ENCODE assay signal across 8 cellular contexts in the genomic region with DNA sequence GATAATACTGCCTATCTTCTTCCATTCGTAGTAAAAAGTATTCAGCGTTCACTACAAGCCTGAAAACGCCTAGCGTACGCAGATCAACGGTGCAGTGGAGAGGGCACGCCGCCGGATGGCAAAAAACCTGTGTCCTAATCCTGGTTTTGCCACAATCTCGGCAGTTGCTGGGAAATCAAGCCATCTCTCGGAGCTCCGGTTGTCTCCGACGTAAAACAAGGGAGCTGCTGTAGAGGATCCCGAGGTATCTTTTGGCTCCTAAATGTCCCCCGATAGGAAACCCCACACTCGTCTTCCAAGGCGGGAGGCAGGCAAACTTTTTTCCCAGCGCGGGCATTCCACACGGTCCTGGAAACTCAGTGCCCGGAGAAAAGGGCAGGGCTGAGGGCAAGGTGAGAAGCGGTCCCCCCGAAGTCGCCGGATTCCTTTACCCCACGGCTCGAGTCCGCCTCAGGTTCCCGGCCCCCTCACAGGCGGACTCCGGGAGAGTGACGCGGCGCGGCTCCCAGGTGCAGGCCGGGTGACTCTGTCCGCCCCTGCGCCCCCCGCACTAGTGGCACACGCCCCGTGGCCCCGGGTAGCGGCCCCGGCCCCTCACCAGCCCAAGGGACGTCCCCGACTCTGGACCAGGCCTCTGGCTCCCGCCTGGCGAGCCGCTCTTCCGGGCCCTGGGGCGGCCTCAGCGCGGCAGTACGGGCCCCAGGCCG. TPM values are rescaled to one million over a fixed set of nuclear protein-coding genes. Genes with fewer than 3 reads are reported as not detected.
DNase-seq lines count a peak whose midpoint lies in the region; ATAC-seq, FAIRE-seq and TF ChIP-seq lines count a peak whose summit lies in the region.

No MANE protein-coding gene starts in this region.

- peaks cover 0 to 2% of the 10 kb centered on the region in 2 experiments for H3K36me3 ChIP-seq in endothelial cell of umbilical vein (ENCODE audit: control insufficient read depth in 2 of 2, extremely low read depth in 1 of 2, insufficient read depth in 2 of 2, low read length in 2 of 2)

- TF ChIP-seq POLR2A in endothelial cell of umbilical vein (IDR thresholded peaks at IDR 0.05; ENCODE audit: low read depth, low read length), result no peak

- no peaks in the 10 kb centered on the region for H3K9me3 ChIP-seq in endothelial cell of umbilical vein (replicated peaks; ENCODE audit: control insufficient read depth, insufficient read depth, low read length)

- no peaks in the 10 kb centered on the region for H3K9me1 ChIP-seq in endothelial cell of umbilical vein (replicated peaks; ENCODE audit: control insufficient read depth, extremely low read depth, insufficient read depth, low read length)

- intact Hi-C loops in activated CD8-positive, alpha-beta T cell treated with anti-CD3 and anti-CD28 coated beads for 36 hours (cut with micrococcal nuclease), result no loop called here
- intact Hi-C loops in endothelial cell of umbilical vein (cut with micrococcal nuclease), result loop anchor here (1.0 to 10.0 kb wide), 3 partner anchors 116 to 488 kb away; a partner anchor contains a TSS

- CTCF ChIA-PET in activated CD8-positive, alpha-beta T cell treated with anti-CD3 and anti-CD28 coated beads for 36 hours (lab: Charles Lee), result interaction anchor here (1.1 to 5.9 kb wide), 10 partner anchors 13 to 61 kb away, joined by 3 to 62 read pairs (median 6); a partner anchor contains a TSS
- CTCF ChIA-PET in endothelial cell of umbilical vein (lab: Charles Lee), result interaction anchor here (1.0 to 7.9 kb wide), 16 partner anchors 8 to 117 kb away, joined by 3 to 182 read pairs (median 5); a partner anchor contains a TSS

- peak overlapping the region; percentile 63 to 84 (median 68) for H3K4me3 ChIP-seq in endothelial cell of umbilical vein (replicated peaks in 1 of 3; ENCODE audit: insufficient read depth in 1 of 3, low read depth in 1 of 3, low read length in 3 of 3)

- H3K27me3 ChIP-seq in endothelial cell of umbilical vein (ENCODE audit: control insufficient read depth in 2 of 2, insufficient read depth in 2 of 2, low read length in 2 of 2), result no peaks in the 10 kb centered on the region

- POLR2A ChIA-PET in activated CD8-positive, alpha-beta T cell treated with anti-CD3 and anti-CD28 coated beads for 36 hours (lab: Charles Lee), result interaction anchor here (1.0 to 2.0 kb wide), 6 partner anchors 18 to 647 kb away, joined by 3 to 12 read pairs (median 8); a partner anchor contains a TSS
- POLR2A ChIA-PET in endothelial cell of umbilical vein (lab: Charles Lee), result interaction anchor here (1.0 kb wide), 1 partner anchor 56 kb away, joined by 3 read pairs; no protein-coding TSS in a partner anchor

- peak overlapping the region; percentile 13 for H3K27ac Mint-ChIP-seq in activated CD8-positive, alpha-beta T cell treated with anti-CD3 and anti-CD28 coated beads for 36 hours

- H3K4me3 Mint-ChIP-seq in activated CD8-positive, alpha-beta T cell treated with anti-CD3 and anti-CD28 coated beads for 36 hours, result peak overlapping the region; percentile 71

- H3K4me2 ChIP-seq in endothelial cell of umbilical vein (ENCODE audit: insufficient read depth, low read length), result peak overlapping the region; percentile 95

- TSS peak; percentile 33 for BruUV-seq in endothelial cell of umbilical vein (replicated peaks; lab: Mats Ljungman, UMichigan)

- peak; percentile 85 for FAIRE-seq in endothelial cell of umbilical vein (lab: Jason Lieb, UNC)

- DNase-seq in AG08396 (ENCODE audit: low spot score) (peak; percentile 59), M059J (ENCODE audit: low read depth) (peak; percentile 62), endothelial cell of umbilical vein (ENCODE audit: low read depth, low spot score) (peak; percentile 54), midbrain (lab: John Stamatoyannopoulos, UW) (peak; percentile 21), substantia nigra (lab: John Stamatoyannopoulos, UW) (peak in 22 of 49 donors; percentile 11 to 66 (median 39)), ureter (ENCODE audit: low spot score) (no peak)
- DNase-seq in activated CD8-positive, alpha-beta T cell treated with anti-CD3 and anti-CD28 coated beads for 36 hours, result peak; percentile 61

- H4K20me1 ChIP-seq in endothelial cell of umbilical vein (replicated peaks; ENCODE audit: control insufficient read depth, extremely low read depth, insufficient read depth, low read length), result no peaks in the 10 kb centered on the region

- peaks cover 36% of the 10 kb centered on the region for H3K4me1 Mint-ChIP-seq in activated CD8-positive, alpha-beta T cell treated with anti-CD3 and anti-CD28 coated beads for 36 hours (ENCODE audit: low read depth)

- H3K27ac ChIP-seq in endothelial cell of umbilical vein (ENCODE audit: insufficient read depth, low read depth, low read length) (peak overlapping the region; percentile 89), substantia nigra (ENCODE audit: low read depth, low read length, poor library complexity, severe bottlenecking) (peak overlapping the region; percentile 82)

- peaks cover 7% of the 10 kb centered on the region for H3K36me3 Mint-ChIP-seq in activated CD8-positive, alpha-beta T cell treated with anti-CD3 and anti-CD28 coated beads for 36 hours (ENCODE audit: low read depth)

- H3K9me3 Mint-ChIP-seq in activated CD8-positive, alpha-beta T cell treated with anti-CD3 and anti-CD28 coated beads for 36 hours, result no peaks in the 10 kb centered on the region

- dilution Hi-C loops in endothelial cell of umbilical vein (cut with MboI; ENCODE audit: extremely low pct_ligation_motif_present, low sequenced_read_pairs), result no loop called here

- peak overlapping the region; percentile 92 for H2AFZ ChIP-seq in endothelial cell of umbilical vein (ENCODE audit: low read depth, low read length)

- peak; percentile 16 for ATAC-seq in GM19328 (IDR thresholded peaks at IDR 0.05; ENCODE audit: unreplicated experiment)
- peak; percentile 31 for ATAC-seq in activated CD8-positive, alpha-beta T cell treated with anti-CD3 and anti-CD28 coated beads for 36 hours

- H3K4me1 ChIP-seq in endothelial cell of umbilical vein (ENCODE audit: control insufficient read depth, extremely low read depth, insufficient read depth, low read length), result peaks cover 18% of the 10 kb centered on the region

- H3K79me2 ChIP-seq in endothelial cell of umbilical vein (ENCODE audit: control insufficient read depth, insufficient read depth, low read length), result peaks cover 40% of the 10 kb centered on the region

- no peak for TF ChIP-seq CTCF in activated CD8-positive, alpha-beta T cell treated with anti-CD3 and anti-CD28 coated beads for 36 hours (IDR thresholded peaks at IDR 0.05)
- peak in 1 of 2 donors; percentile 3 for TF ChIP-seq CTCF in endothelial cell of umbilical vein (IDR thresholded peaks at IDR 0.05; ENCODE audit: extremely low read depth in 1 of 2, insufficient read depth in 1 of 2, low read depth in 1 of 2, low read length in 2 of 2)

- H3K27me3 Mint-ChIP-seq in activated CD8-positive, alpha-beta T cell treated with anti-CD3 and anti-CD28 coated beads for 36 hours, result no peaks in the 10 kb centered on the region

- peak overlapping the region; percentile 93 for H3K9ac ChIP-seq in endothelial cell of umbilical vein (replicated peaks; ENCODE audit: extremely low read depth, insufficient read depth, low read length)

TF ChIP-seq in endothelial cell of umbilical vein, 7 proteins besides CTCF, POLR2A, EP300 and RAD21:
- TF ChIP-seq, protein P1, sequence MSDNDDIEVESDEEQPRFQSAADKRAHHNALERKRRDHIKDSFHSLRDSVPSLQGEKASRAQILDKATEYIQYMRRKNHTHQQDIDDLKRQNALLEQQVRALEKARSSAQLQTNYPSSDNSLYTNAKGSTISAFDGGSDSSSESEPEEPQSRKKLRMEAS (IDR thresholded peaks at IDR 0.05; ENCODE audit: insufficient read depth, insufficient read length), result no peak
- TF ChIP-seq EZH2 (IDR thresholded peaks at IDR 0.05; ENCODE audit: borderline replicate concordance, low read depth, low read length, severe bottlenecking), result no peak
- TF ChIP-seq GATA2 (IDR thresholded peaks at IDR 0.05; ENCODE audit: insufficient read depth, insufficient read length, low read depth, low read length), result no peak
- no peak for TF ChIP-seq JUN (IDR thresholded peaks at IDR 0.05; ENCODE audit: borderline replicate concordance, insufficient read depth, insufficient read length, low read depth)
- TF ChIP-seq FOS (IDR thresholded peaks at IDR 0.05; ENCODE audit: borderline replicate concordance, insufficient read depth, low read length), result no peak
- TF ChIP-seq POLR2AphosphoS5 (IDR thresholded peaks at IDR 0.05; ENCODE audit: insufficient read depth, low read depth, low read length), result no peak
- TF ChIP-seq MYC (IDR thresholded peaks at IDR 0.05; ENCODE audit: low read depth, low read length), result no peak
TF ChIP-seq in endothelial cell of umbilical vein: peak in this region for 0.

RNA-seq across cellular contexts. Expression of a gene that starts 0.6 kb away (rescaled TPM):
- total RNA-seq in M059J (2014; rRNA removed; shearing (Covaris generic)), result 18.3 and 28.3 TPM in 2 replicates
- total RNA-seq in activated CD8-positive, alpha-beta T cell treated with anti-CD3 and anti-CD28 coated beads for 36 hours, result 10 to 100 TPM; 30.1 to 33.2 TPM
- total RNA-seq in endothelial cell of umbilical vein, result 52.6 and 53.5 TPM in 2 replicates
- polyA plus RNA-seq in endothelial cell of umbilical vein, result 10.7 and 11.7 TPM in 2 replicates
- polyA plus RNA-seq in endothelial cell of umbilical vein (2011; cell fraction: cytosol; rRNA removed), result 11.3 and 13.7 TPM in 2 replicates
- polyA plus RNA-seq in endothelial cell of umbilical vein (2011; cell fraction: nucleus; rRNA removed), result 33.4 and 35.8 TPM in 2 replicates
- 27.0 and 35.7 TPM in 2 replicates for polyA plus RNA-seq in endothelial cell of umbilical vein (2012)
- 58.7 and 59.6 TPM in 2 replicates for polyA minus RNA-seq in endothelial cell of umbilical vein
- polyA minus RNA-seq in endothelial cell of umbilical vein (2011; cell fraction: cytosol; rRNA and poly(A)+ RNA removed), result 29.6 TPM
- 41.8 and 59.8 TPM in 2 replicates for polyA minus RNA-seq in endothelial cell of umbilical vein (2011; cell fraction: nucleus; rRNA and poly(A)+ RNA removed)
- total RNA-seq in ureter, result 55.2 TPM

RNA-seq across cellular contexts. Expression of a gene that starts 19.7 kb away (rescaled TPM):
- 35.0 and 56.1 TPM in 2 replicates for total RNA-seq in M059J (2014; rRNA removed; shearing (Covaris generic))
- 10 to 100 TPM; 43.8 to 44.4 TPM for total RNA-seq in activated CD8-positive, alpha-beta T cell treated with anti-CD3 and anti-CD28 coated beads for 36 hours
- total RNA-seq in endothelial cell of umbilical vein (42.6 and 42.8 TPM in 2 replicates), ureter (1.4 TPM)
- polyA plus RNA-seq in endothelial cell of umbilical vein, result 4.7 and 7.3 TPM in 2 replicates
- 12.5 and 14.2 TPM in 2 replicates for polyA plus RNA-seq in endothelial cell of umbilical vein (2011; cell fraction: cytosol; rRNA removed)
- 10.1 and 16.2 TPM in 2 replicates for polyA plus RNA-seq in endothelial cell of umbilical vein (2011; cell fraction: nucleus; rRNA removed)
- polyA plus RNA-seq in endothelial cell of umbilical vein (2012), result 13.1 and 34.0 TPM in 2 replicates
- polyA minus RNA-seq in endothelial cell of umbilical vein, result 6.8 and 9.2 TPM in 2 replicates
- polyA minus RNA-seq in endothelial cell of umbilical vein (2011; cell fraction: cytosol; rRNA and poly(A)+ RNA removed), result 28.1 TPM
- polyA minus RNA-seq in endothelial cell of umbilical vein (2011; cell fraction: nucleus; rRNA and poly(A)+ RNA removed), result 6.9 and 13.5 TPM in 2 replicates

Comparison
In these comparisons a context has a peak if more than half of its experiments do, and no peak if none do; other contexts are left out.
1. RNA of a gene that starts 19.7 kb away (total RNA-seq): 35.0 to 56.1 TPM in M059J, 43.8 to 44.4 TPM in activated CD8-positive, alpha-beta T cell treated with anti-CD3 and anti-CD28 coated beads for 36 hours and 42.6 to 42.8 TPM in endothelial cell of umbilical vein; 1.4 TPM in ureter (single experiment); every median in the first group is over 10 times any median in the second.